In genomic region chr1:91707890-91708218, GRCh38 we compare ENCODE assay signal across 23 cellular contexts.
A peak's percentile ranks its signal among the peaks of the same experiment; 100 is the strongest.
DNase-seq lines count a peak whose midpoint lies in the region; ATAC-seq lines count a peak whose summit lies in the region.
"Had no signal": no experiment of that assay in that cellular context is flagged by ENCODE, and none has a peak within 500 bp of the region (broad histone marks: within the 10 kb centered on the region; RNA-seq: fewer than 3 reads in every experiment).

No MANE protein-coding gene starts in this region.

- no peak overlapping the region for H3K14ac ChIP-seq in neuronal stem cell (ENCODE audit: low read length)

- H3K4me1 ChIP-seq in neuronal stem cell (ENCODE audit: control insufficient read depth in 2 of 2, insufficient read depth in 1 of 2, low read depth in 1 of 2, low read length in 2 of 2), result peaks cover 3 to 7% of the 10 kb centered on the region in 2 donors
- H3K4me1 ChIP-seq: A549 had no signal

- H4K91ac ChIP-seq in neuronal stem cell (ENCODE audit: low read depth, low read length, poor library complexity), result no peak overlapping the region

- no peak overlapping the region for H2BK15ac ChIP-seq in neuronal stem cell (ENCODE audit: low read length)

- no peak overlapping the region for H3K4ac ChIP-seq in neuronal stem cell (ENCODE audit: low read length)

- no peak overlapping the region for H2BK12ac ChIP-seq in neuronal stem cell (ENCODE audit: low read length)

- intact Hi-C loops in left ventricle myocardium superior (cut with micrococcal nuclease), result loop anchor here (10.0 kb wide), 1 partner anchor 123 kb away; no protein-coding TSS in a partner anchor

- no CpG with 5 or more reads among the region's 1 CpG for WGBS in neuronal stem cell (ENCODE audit: extremely low coverage in 2 of 2, insufficient read length in 2 of 2, insufficient replicate concordance in 1 of 2), 2 donors

- H3K9me3 Mint-ChIP-seq in central memory CD8-positive, alpha-beta T cell, result no peaks in the 10 kb centered on the region
- H3K9me3 Mint-ChIP-seq: CD8-positive, alpha-beta T cell; HFFc6 had no signal

- no peak overlapping the region for H3K27ac ChIP-seq in neuronal stem cell (replicated peaks; ENCODE audit: low read length)
- H3K27ac ChIP-seq: A549, BLaER1, SK-N-MC had no signal

- no peak overlapping the region for H2AFZ ChIP-seq in neuronal stem cell (ENCODE audit: low read length)

- peaks cover 42% of the 10 kb centered on the region for H3K4me1 Mint-ChIP-seq in central memory CD8-positive, alpha-beta T cell

- H3K36me3 Mint-ChIP-seq in central memory CD8-positive, alpha-beta T cell (ENCODE audit: insufficient read depth), result peaks cover 66% of the 10 kb centered on the region

- no peak overlapping the region for H3K23ac ChIP-seq in neuronal stem cell (ENCODE audit: low read depth, low read length, poor library complexity)

- H3K18ac ChIP-seq in neuronal stem cell (ENCODE audit: low read length), result peak overlapping the region; percentile 67

- no peak overlapping the region for H3K4me3 Mint-ChIP-seq in central memory CD8-positive, alpha-beta T cell
- H3K4me3 Mint-ChIP-seq: CD8-positive, alpha-beta T cell; HFFc6 had no signal

- no peak overlapping the region for H3K9ac ChIP-seq in neuronal stem cell (ENCODE audit: low read depth, low read length, poor library complexity)
- H3K9ac ChIP-seq: BLaER1 had no signal

- no peak overlapping the region for H4K8ac ChIP-seq in neuronal stem cell (ENCODE audit: low read depth, low read length)

- peak overlapping the region; percentile 85 for H3K27ac Mint-ChIP-seq in central memory CD8-positive, alpha-beta T cell (ENCODE audit: low read depth)
- H3K27ac Mint-ChIP-seq: CD8-positive, alpha-beta T cell; HFFc6 had no signal

- H3K9me3 ChIP-seq in neuronal stem cell (replicated peaks in 1 of 2; ENCODE audit: control insufficient read depth in 2 of 2, insufficient read depth in 1 of 2, low read depth in 1 of 2, low read length in 2 of 2), result no peaks in the 10 kb centered on the region
- H3K9me3 ChIP-seq: A549, BLaER1 had no signal

- no peaks in the 10 kb centered on the region for H3K27me3 ChIP-seq in neuronal stem cell (ENCODE audit: control insufficient read depth in 3 of 3, insufficient read depth in 3 of 3, low read depth in 1 of 3, low read length in 3 of 3)
- H3K27me3 ChIP-seq: BLaER1 had no signal

- H3K79me1 ChIP-seq in neuronal stem cell (ENCODE audit: low read depth, low read length), result no peaks in the 10 kb centered on the region

- no peaks in the 10 kb centered on the region for H3K27me3 Mint-ChIP-seq in central memory CD8-positive, alpha-beta T cell

- H2BK120ac ChIP-seq in neuronal stem cell (ENCODE audit: low read depth, low read length), result peak overlapping the region; percentile 20

- H3K36me3 ChIP-seq in neuronal stem cell (replicated peaks in 1 of 2; ENCODE audit: control insufficient read depth in 2 of 2, insufficient read depth in 2 of 2, low read length in 2 of 2), result peaks cover 0 to 1% of the 10 kb centered on the region in 2 donors

- H3K4me3 ChIP-seq in neuronal stem cell (ENCODE audit: low read length in 2 of 2), result no peak overlapping the region
- H3K4me3 ChIP-seq: A549, BLaER1, SK-N-MC had no signal

- no peak overlapping the region for H3K4me2 ChIP-seq in neuronal stem cell (ENCODE audit: insufficient read depth, low read length, poor library complexity, severe bottlenecking)
- H3K4me2 ChIP-seq: A549, BLaER1 had no signal

- no peak overlapping the region for H2AK5ac ChIP-seq in neuronal stem cell (ENCODE audit: low read depth, low read length)

- H2BK5ac ChIP-seq in neuronal stem cell (ENCODE audit: low read length), result peak overlapping the region; percentile 29

- ATAC-seq in central memory CD8-positive, alpha-beta T cell (replicated peaks; ENCODE audit: extremely low read depth, poor library complexity, severe bottlenecking), result no peak
- ATAC-seq in left ventricle myocardium superior (no peak), GM21825 (IDR thresholded peaks at IDR 0.05; ENCODE audit: unreplicated experiment) (no peak), HG03135 (IDR thresholded peaks at IDR 0.05; ENCODE audit: unreplicated experiment) (no peak)
- ATAC-seq: A549; CD8-positive, alpha-beta T cell had no signal

- peak; percentile 31 for DNase-seq in NCI-H526 treated with DMSO at 0.1 percent for 48 hours (lab: John Stamatoyannopoulos, UW)
- DNase-seq in central memory CD8-positive, alpha-beta T cell (ENCODE audit: low spot score in 2 of 2), result no peak
- peak; percentile 58 for DNase-seq in left ventricle myocardium superior
- DNase-seq in neuronal stem cell (ENCODE audit: low spot score), result no peak
- DNase-seq in NCI-H2227 (lab: John Stamatoyannopoulos, UW; ENCODE audit: unreplicated experiment), result no peak
- no peak for DNase-seq in NCI-H146 (lab: John Stamatoyannopoulos, UW)
- DNase-seq: CD8-positive, alpha-beta T cell; H7; HFFc6; MM.1S; NCI-H1092; NCI-H1436 treated with DMSO at 0.1 percent for 48 hours; NCI-H2029 treated with DMSO at 0.1 percent for 48 hours; NCI-H2171 treated with DMSO at 0.1 percent for 48 hours; NCI-H446 treated with DMSO at 0.1 percent for 48 hours; NCI-H748 treated with DMSO at 0.1 percent for 48 hours; NK-92 treated with Interleukin-12 subunit alpha and Interleukin-12 subunit beta, amount 100 ng/mL, for 24 hours; SHP77 had no signal

Comparison
In these comparisons a context has a peak if more than half of its experiments do, and no peak if none do; other contexts are left out.
1. DNase-seq: peak in NCI-H526 treated with DMSO at 0.1 percent for 48 hours (single experiment) and left ventricle myocardium superior (single experiment); none in central memory CD8-positive, alpha-beta T cell (0 of 2), neuronal stem cell (single experiment), NCI-H2227 (single experiment) and NCI-H146 (single experiment).